Comparison of ENCODE assay signal across 8 cellular contexts in genomic region chr12:120495723-120496352, GRCh38. TPM values are rescaled to one million over a fixed set of nuclear protein-coding genes. Genes with fewer than 3 reads are reported as not detected.
DNase-seq lines count a peak whose midpoint lies in the region; ATAC-seq, FAIRE-seq and TF ChIP-seq lines count a peak whose summit lies in the region.

Gene DYNLL1 (plus strand): TSS chr12:120496113. CDS start chr12:120496422, 309 bp downstream.

- peak within 1 kb of the TSS; percentile 92; the same call in 1 of the 2 replicates for H3K9ac ChIP-seq in iPS-20b (ENCODE audit: low read depth, low read length)

- H3K27me3 ChIP-seq in ACC112 (ENCODE audit: insufficient read depth, low read length) (no peaks in the 10 kb centered on the region), breast epithelium (no peaks in the 10 kb centered on the region), iPS-20b (ENCODE audit: insufficient read depth, low read length) (no peaks in the 10 kb centered on the region), small intestine (ENCODE audit: control insufficient read depth in 2 of 2, insufficient read depth in 2 of 2, low read length in 2 of 2) (no peaks in the 10 kb centered on the region)

- DNase-seq in NCI-H2196 treated with DMSO at 0.1 percent for 48 hours (lab: John Stamatoyannopoulos, UW; ENCODE audit: unreplicated experiment) = peak; percentile 80
- DNase-seq in breast epithelium (ENCODE audit: low spot score in 2 of 2) = peak; percentile 96
- DNase-seq in small intestine = peak; percentile 94

- H3K4me3 ChIP-seq in ACC112 (ENCODE audit: low read depth, low read length) (peak within 1 kb of the TSS; percentile 82), breast epithelium (peak within 1 kb of the TSS; percentile 67 to 98 (median 77)), iPS-20b (ENCODE audit: low read length) (peak within 1 kb of the TSS; percentile 90), small intestine (ENCODE audit: low read depth in 1 of 2, low read length in 2 of 2) (peak within 1 kb of the TSS; percentile 88 to 99)

- ATAC-seq in GM18870 (IDR thresholded peaks at IDR 0.05; ENCODE audit: unreplicated experiment) = peak; percentile 86
- peak; percentile 93 for ATAC-seq in HG03135 (IDR thresholded peaks at IDR 0.05; ENCODE audit: unreplicated experiment)

- no peak for FAIRE-seq in small intestine (lab: Jason Lieb, UNC)

- peaks cover 12% of the 10 kb centered on the region for H3K36me3 ChIP-seq in ACC112 (ENCODE audit: insufficient read depth, low read length)
- H3K36me3 ChIP-seq in breast epithelium = no peaks in the 10 kb centered on the region
- peaks cover 36% of the 10 kb centered on the region for H3K36me3 ChIP-seq in iPS-20b (ENCODE audit: insufficient read depth, low read depth, low read length)
- H3K36me3 ChIP-seq in small intestine (ENCODE audit: control insufficient read depth in 2 of 2, insufficient read depth in 2 of 2, low read length in 2 of 2) = peaks cover 0 to 1% of the 10 kb centered on the region in 2 donors

- intact Hi-C loops in breast epithelium (cut with DNase I; ENCODE audit: low total_unique reads) = no loop called here

- 0 to 1% (median 1%) methylated on average over 44 to 51 of the region's 51 CpGs for WGBS in small intestine, 3 donors

- H3K4me1 ChIP-seq in ACC112 (ENCODE audit: control insufficient read depth, insufficient read depth, low read length, unreplicated experiment) (peaks cover 24% of the 10 kb centered on the region), breast epithelium (peaks cover 0 to 3% of the 10 kb centered on the region in 2 donors), iPS-20b (ENCODE audit: insufficient read depth, low read length) (peaks cover 13% of the 10 kb centered on the region; the same call in 1 of the 2 replicates), small intestine (ENCODE audit: control insufficient read depth in 2 of 2, insufficient read depth in 1 of 2, low read depth in 1 of 2, low read length in 1 of 2) (no peaks in the 10 kb centered on the region)

- peaks cover 37% of the 10 kb centered on the region for H3K79me2 ChIP-seq in ACC112 (ENCODE audit: control insufficient read depth, insufficient read depth, low read length, unreplicated experiment)

- TF ChIP-seq CTCF in VCaP (conservative IDR thresholded peaks at IDR 0.05) (no peak), breast epithelium (IDR thresholded peaks at IDR 0.05) (peak in 2 of 3 donors; percentile 11 to 25)

- TF ChIP-seq POLR2A in breast epithelium (IDR thresholded peaks at IDR 0.05) = peak; percentile 80

- peak within 1 kb of the TSS; percentile 88 for H2AFZ ChIP-seq in ACC112 (ENCODE audit: low read length, unreplicated experiment)

- H3K9me3 ChIP-seq in breast epithelium (no peaks in the 10 kb centered on the region), iPS-20b (ENCODE audit: insufficient read depth, low read depth, low read length) (no peaks in the 10 kb centered on the region), small intestine (ENCODE audit: control insufficient read depth, low read depth) (no peaks in the 10 kb centered on the region)

- H3K27ac ChIP-seq in ACC112 (ENCODE audit: low read depth, low read length) (peak within 1 kb of the TSS; percentile 12; the same call in 1 of the 2 replicates), VCaP (peak within 1 kb of the TSS; percentile 87), breast epithelium (peak within 1 kb of the TSS; percentile 87 to 92), iPS-20b (ENCODE audit: low read length) (peak within 1 kb of the TSS; percentile 64), small intestine (ENCODE audit: low read depth in 1 of 2, low read length in 1 of 2) (peak within 1 kb of the TSS; percentile 78 to 89)

RNA-seq across cellular contexts. Expression of gene DYNLL1, which starts in this region (rescaled TPM):
- total RNA-seq in breast epithelium = 100 to 1,000 TPM; 155 to 170 (median 167) TPM
- polyA plus RNA-seq in small intestine = 100 to 1,000 TPM; 312 to 554 (median 440) TPM

Comparison
In these comparisons a context has a peak if more than half of its experiments do, and no peak if none do; other contexts are left out.
1. Peak in every context shown above with its lines: DNase-seq, ATAC-seq, H3K4me3 ChIP-seq and H3K27ac ChIP-seq.
2. H3K27ac ChIP-seq: peak in every context shown above with its lines; median percentile 90 in breast epithelium; 87 in VCaP; 84 in small intestine; 64 in iPS-20b; 12 in ACC112.